In genomic region chr14:58426819-58427288, GRCh38 we compare ENCODE assay signal across 1 cellular context.
TF ChIP-seq lines count a peak whose summit lies in the region.

No MANE protein-coding gene starts in this region.

TF ChIP-seq in IMR-90, 13 proteins besides CTCF, POLR2A, EP300 and RAD21:
- TF ChIP-seq MAZ (IDR thresholded peaks at IDR 0.05; ENCODE audit: borderline replicate concordance, low read depth, low read length) = peak; percentile 37; the same call in 1 of the 2 replicates
- TF ChIP-seq BHLHE40 (IDR thresholded peaks at IDR 0.05; ENCODE audit: low read depth, low read length) = no peak
- TF ChIP-seq MXI1 (IDR thresholded peaks at IDR 0.05; ENCODE audit: borderline replicate concordance, low read depth, low read length) = peak; percentile 98
- TF ChIP-seq USF2 (IDR thresholded peaks at IDR 0.05; ENCODE audit: low read depth, low read length) = peak; percentile 82
- no peak for TF ChIP-seq NFE2L2 (IDR thresholded peaks at IDR 0.05; ENCODE audit: low read depth, low read length)
- no peak for TF ChIP-seq ELK1 (IDR thresholded peaks at IDR 0.05; ENCODE audit: borderline replicate concordance, low read depth, low read length)
TF ChIP-seq in IMR-90: peak in this region for 3.
